ENCODE assay signal across 19 cellular contexts in genomic region chr11:125282596-125282914, GRCh38.
DNase-seq lines count a peak whose midpoint lies in the region; ATAC-seq, FAIRE-seq and TF ChIP-seq lines count a peak whose summit lies in the region.
"Had no signal": no experiment of that assay in that cellular context is flagged by ENCODE, and none has a peak within 500 bp of the region (broad histone marks: within the 10 kb centered on the region; RNA-seq: fewer than 3 reads in every experiment).

No MANE protein-coding gene starts in this region.

- 0 out of 2 replicates have a peak, but pooled peaks have one; percentile 11 for ATAC-seq in HCT116
- peak; percentile 73 to 87 (median 78) for ATAC-seq in psoas muscle
- ATAC-seq: CD8-positive, alpha-beta T cell; HepG2 had no signal

- no peak overlapping the region for H2AFZ ChIP-seq in HCT116 (ENCODE audit: low read depth, low read length, poor library complexity, severe bottlenecking)
- H2AFZ ChIP-seq in astrocyte (ENCODE audit: low read depth, low read length) = no peak overlapping the region

- H3K4me3 Mint-ChIP-seq in astrocyte (ENCODE audit: unreplicated experiment) = no peak overlapping the region
- H3K4me3 Mint-ChIP-seq: B cell; CD8-positive, alpha-beta T cell; IgD-negative memory B cell had no signal

- H3K27ac ChIP-seq in HCT116 (ENCODE audit: low read depth, low read length) = no peak overlapping the region
- no peak overlapping the region for H3K27ac ChIP-seq in astrocyte (ENCODE audit: low read depth, low read length)
- H3K27ac ChIP-seq in psoas muscle = peak overlapping the region; percentile 23
- H3K27ac ChIP-seq: BLaER1 treated with 17β-estradiol and CSF1 and Interleukin-3, amounts not matched to agents 10 nM and 100 nM had no signal

- peaks cover 41% of the 10 kb centered on the region for H3K4me1 Mint-ChIP-seq in astrocyte (ENCODE audit: low read depth, unreplicated experiment)
- H3K4me1 Mint-ChIP-seq: B cell, IgD-negative memory B cell had no signal

- no peak overlapping the region for H3K4me3 ChIP-seq in HCT116 (replicated peaks in 1 of 2; ENCODE audit: low read depth in 1 of 2, low read length in 2 of 2)
- no peak overlapping the region for H3K4me3 ChIP-seq in astrocyte (ENCODE audit: insufficient read depth, low read depth, low read length)
- H3K4me3 ChIP-seq in psoas muscle = no peak overlapping the region
- H3K4me3 ChIP-seq: BLaER1 treated with 17β-estradiol and CSF1 and Interleukin-3, amounts not matched to agents 10 nM and 100 nM had no signal

- H3K9ac ChIP-seq in HCT116 (ENCODE audit: low read length) = no peak overlapping the region
- no peak overlapping the region for H3K9ac ChIP-seq in astrocyte (ENCODE audit: low read length)
- H3K9ac ChIP-seq: BLaER1 treated with 17β-estradiol and CSF1 and Interleukin-3, amounts not matched to agents 10 nM and 100 nM had no signal

- TF ChIP-seq RAD21 in HCT116 (IDR thresholded peaks at IDR 0.05; ENCODE audit: low read depth) = no peak

- H3K9me3 ChIP-seq in HCT116 (ENCODE audit: control insufficient read depth in 1 of 2, insufficient read depth in 1 of 2, low read depth in 1 of 2, low read length in 2 of 2) (no peaks in the 10 kb centered on the region), astrocyte (ENCODE audit: insufficient read depth, low read depth, low read length) (no peaks in the 10 kb centered on the region), psoas muscle (no peaks in the 10 kb centered on the region)
- H3K9me3 ChIP-seq: BLaER1 treated with 17β-estradiol and CSF1 and Interleukin-3, amounts not matched to agents 10 nM and 100 nM had no signal

- FAIRE-seq in astrocyte (lab: Jason Lieb, UNC) = no peak
- FAIRE-seq: G401.6, GM12891, GM19239, HepG2 had no signal

- TF ChIP-seq CTCF in HCT116 (IDR thresholded peaks at IDR 0.05 in 2 of 3, conservative IDR thresholded peaks at IDR 0.05 in 1 of 3; ENCODE audit: borderline replicate concordance in 1 of 3, insufficient read depth in 1 of 3, low read depth in 2 of 3, low read length in 2 of 3) (no peak), astrocyte (IDR thresholded peaks at IDR 0.05; ENCODE audit: insufficient read depth, low read depth, low read length) (no peak), psoas muscle (IDR thresholded peaks at IDR 0.05) (no peak)

- no peaks in the 10 kb centered on the region for H3K36me3 ChIP-seq in HCT116 (ENCODE audit: control insufficient read depth in 1 of 2, insufficient read depth in 2 of 2, low read length in 2 of 2)
- no peaks in the 10 kb centered on the region for H3K36me3 ChIP-seq in astrocyte (ENCODE audit: insufficient read depth, low read length)
- H3K36me3 ChIP-seq in psoas muscle (ENCODE audit: insufficient read depth in 1 of 2, low read depth in 1 of 2) = no peaks in the 10 kb centered on the region
- H3K36me3 ChIP-seq: BLaER1 treated with 17β-estradiol and CSF1 and Interleukin-3, amounts not matched to agents 10 nM and 100 nM had no signal

- BruUV-seq in HCT116 (replicated peaks; lab: Mats Ljungman, UMichigan) = no TSS peak

- H3K27ac Mint-ChIP-seq in astrocyte (ENCODE audit: unreplicated experiment) = peak overlapping the region; percentile 58
- H3K27ac Mint-ChIP-seq: B cell; CD8-positive, alpha-beta T cell; IgD-negative memory B cell had no signal

- DNase-seq in HCT116 (ENCODE audit: low read depth, low spot score) (no peak), astrocyte (ENCODE audit: low read depth) (no peak), psoas muscle (no peak), midbrain (lab: John Stamatoyannopoulos, UW) (no peak), NCI-H1436 (lab: John Stamatoyannopoulos, UW) (no peak)
- DNase-seq in activated T-cell treated with anti-CD3 and anti-CD28 coated beads, Interleukin-2, amount 50 U/mL, for 48 hours = no peak
- DNase-seq: Calu3; CD8-positive, alpha-beta T cell; DMS 273 treated with DMSO at 0.1 percent for 48 hours; DMS53; GOT3; H7 had no signal

- H4K20me1 ChIP-seq in HCT116 (ENCODE audit: insufficient read depth) (no peaks in the 10 kb centered on the region), astrocyte (ENCODE audit: insufficient read depth, low read length) (no peaks in the 10 kb centered on the region)
- H4K20me1 ChIP-seq: BLaER1 treated with 17β-estradiol and CSF1 and Interleukin-3, amounts not matched to agents 10 nM and 100 nM had no signal

- CTCF ChIA-PET in HCT116 (lab: Charles Lee) = no interaction called here

- POLR2A ChIA-PET in HCT116 (lab: Charles Lee) = no interaction called here

- H3K27me3 ChIP-seq in HCT116 (ENCODE audit: insufficient read depth, low read length) (peaks cover 6% of the 10 kb centered on the region; the same call in 1 of the 2 replicates), astrocyte (ENCODE audit: insufficient read depth, low read length) (no peaks in the 10 kb centered on the region), psoas muscle (ENCODE audit: insufficient read depth in 3 of 3, low read length in 2 of 3) (no peaks in the 10 kb centered on the region)
- H3K27me3 ChIP-seq: BLaER1 treated with 17β-estradiol and CSF1 and Interleukin-3, amounts not matched to agents 10 nM and 100 nM had no signal

- no peaks in the 10 kb centered on the region for H3K9me3 Mint-ChIP-seq in astrocyte (ENCODE audit: unreplicated experiment)
- H3K9me3 Mint-ChIP-seq: CD8-positive, alpha-beta T cell; IgD-negative memory B cell had no signal

- H3K4me1 ChIP-seq in HCT116 (ENCODE audit: control insufficient read depth in 1 of 2, insufficient read depth in 2 of 2, low read length in 2 of 2) (peaks cover 0 to 7% of the 10 kb centered on the region in 2 experiments; a peak in 1 of 4 replicates), astrocyte (ENCODE audit: insufficient read depth, low read length) (peaks cover 11% of the 10 kb centered on the region), psoas muscle (peaks cover 35% of the 10 kb centered on the region)

- whole genome bisulfite sequencing in psoas muscle, 3 donors = 33 to 47% (median 36%) methylated on average over 3 of the region's 3 CpGs

- no peak for TF ChIP-seq POLR2A in HCT116 (IDR thresholded peaks at IDR 0.05; ENCODE audit: borderline replicate concordance, extremely low read depth, insufficient read depth, insufficient read length)

- H3K4me2 ChIP-seq in HCT116 (ENCODE audit: low read length) = no peak overlapping the region; the same call in 1 of the 2 replicates
- H3K4me2 ChIP-seq in astrocyte (ENCODE audit: low read length) = no peak overlapping the region
- H3K4me2 ChIP-seq: BLaER1 treated with 17β-estradiol and CSF1 and Interleukin-3, amounts not matched to agents 10 nM and 100 nM had no signal

- H3K27me3 Mint-ChIP-seq in astrocyte (ENCODE audit: low read depth, unreplicated experiment) = no peaks in the 10 kb centered on the region
- H3K27me3 Mint-ChIP-seq: IgD-negative memory B cell had no signal

- RAD21 ChIA-PET in HCT116 (lab: Charles Lee; ENCODE audit: low non-redundant PET in 1 of 2, low total read pairs in 2 of 2, uncharacterized antibody in 2 of 2, unreplicated experiment in 2 of 2) = no interaction called here

- peaks cover 18% of the 10 kb centered on the region for H3K36me3 Mint-ChIP-seq in astrocyte (ENCODE audit: low read depth, unreplicated experiment)
- H3K36me3 Mint-ChIP-seq: CD8-positive, alpha-beta T cell; IgD-negative memory B cell had no signal

- H3K79me2 ChIP-seq in HCT116 (ENCODE audit: insufficient read depth, low read length) = no peaks in the 10 kb centered on the region
- no peaks in the 10 kb centered on the region for H3K79me2 ChIP-seq in astrocyte (ENCODE audit: insufficient read depth, low read length)

- intact Hi-C loops in HCT116 (cut with micrococcal nuclease) = no loop called here
- intact Hi-C loops in psoas muscle (cut with DNase I) = no loop called here

- no peaks in the 10 kb centered on the region for H3K9me2 ChIP-seq in HCT116 (ENCODE audit: insufficient read depth)

TF ChIP-seq in HCT116, 20 proteins besides CTCF, POLR2A, EP300 and RAD21:
- no peak for TF ChIP-seq SRF (IDR thresholded peaks at IDR 0.05; ENCODE audit: low read depth)
- no peak for TF ChIP-seq TCF7L2 (IDR thresholded peaks at IDR 0.05; ENCODE audit: borderline replicate concordance, extremely low read depth, insufficient read depth, insufficient read length)
- TF ChIP-seq, protein P1, sequence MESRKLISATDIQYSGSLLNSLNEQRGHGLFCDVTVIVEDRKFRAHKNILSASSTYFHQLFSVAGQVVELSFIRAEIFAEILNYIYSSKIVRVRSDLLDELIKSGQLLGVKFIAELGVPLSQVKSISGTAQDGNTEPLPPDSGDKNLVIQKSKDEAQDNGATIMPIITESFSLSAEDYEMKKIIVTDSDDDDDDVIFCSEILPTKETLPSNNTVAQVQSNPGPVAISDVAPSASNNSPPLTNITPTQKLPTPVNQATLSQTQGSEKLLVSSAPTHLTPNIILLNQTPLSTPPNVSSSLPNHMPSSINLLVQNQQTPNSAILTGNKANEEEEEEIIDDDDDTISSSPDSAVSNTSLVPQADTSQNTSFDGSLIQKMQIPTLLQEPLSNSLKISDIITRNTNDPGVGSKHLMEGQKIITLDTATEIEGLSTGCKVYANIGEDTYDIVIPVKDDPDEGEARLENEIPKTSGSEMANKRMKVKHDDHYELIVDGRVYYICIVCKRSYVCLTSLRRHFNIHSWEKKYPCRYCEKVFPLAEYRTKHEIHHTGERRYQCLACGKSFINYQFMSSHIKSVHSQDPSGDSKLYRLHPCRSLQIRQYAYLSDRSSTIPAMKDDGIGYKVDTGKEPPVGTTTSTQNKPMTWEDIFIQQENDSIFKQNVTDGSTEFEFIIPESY (IDR thresholded peaks at IDR 0.05; ENCODE audit: extremely low read depth, insufficient replicate concordance, low read length) = no peak
- TF ChIP-seq SP1 (IDR thresholded peaks at IDR 0.05; ENCODE audit: low read depth) = no peak
- TF ChIP-seq ZFX (IDR thresholded peaks at IDR 0.05) = no peak
- TF ChIP-seq EZH2 (IDR thresholded peaks at IDR 0.05) = no peak
- TF ChIP-seq EGR1 (IDR thresholded peaks at IDR 0.05; ENCODE audit: low read depth) = no peak
- no peak for TF ChIP-seq ELF1 (IDR thresholded peaks at IDR 0.05; ENCODE audit: borderline replicate concordance, low read depth)
- no peak for TF ChIP-seq ZNF274 (IDR thresholded peaks at IDR 0.05; ENCODE audit: low read depth, low read length)
- no peak for TF ChIP-seq CEBPB (IDR thresholded peaks at IDR 0.05; ENCODE audit: low read depth)
